Comparison of ENCODE assay signal across 16 cellular contexts in the genomic region with DNA sequence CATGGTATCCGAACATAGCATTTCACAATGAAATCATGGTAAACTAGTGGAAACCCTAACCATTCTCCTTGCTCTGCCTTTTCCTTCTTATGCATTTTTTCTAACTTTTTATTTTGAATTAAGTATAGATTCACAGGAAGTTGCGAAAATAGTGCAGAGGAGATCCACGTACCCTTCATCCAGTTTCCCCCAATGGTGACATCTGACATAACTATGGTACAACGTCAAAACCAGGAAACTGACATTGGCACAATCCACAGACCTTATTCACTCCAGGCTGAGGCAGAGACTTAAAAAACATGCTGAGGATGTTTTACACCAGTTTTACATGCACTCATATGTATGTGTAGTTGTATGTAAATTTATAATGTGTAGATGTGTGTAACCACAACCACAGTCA. TPM values are rescaled to one million over a fixed set of nuclear protein-coding genes. Genes with fewer than 3 reads are reported as not detected.
DNase-seq lines count a peak whose midpoint lies in the region; ATAC-seq and TF ChIP-seq lines count a peak whose summit lies in the region.
"Had no signal": no experiment of that assay in that cellular context is flagged by ENCODE, and none has a peak within 500 bp of the region (broad histone marks: within the 10 kb centered on the region; RNA-seq: fewer than 3 reads in every experiment).

No MANE protein-coding gene starts in this region.

- POLR2A ChIA-PET in CD8-positive, alpha-beta memory T cell (lab: Charles Lee), result no interaction called here
- POLR2A ChIA-PET in activated CD8-positive, alpha-beta T cell treated with anti-CD3 and anti-CD28 coated beads, Interleukin-2, amount 10 ng/mL, durations not matched to agents 7 days and 5 days (lab: Charles Lee), result no interaction called here

- no peak for TF ChIP-seq POLR2A in gastrocnemius medialis (IDR thresholded peaks at IDR 0.05)

- no peaks in the 10 kb centered on the region for H3K9me3 ChIP-seq in CD4-positive, CD25-positive, alpha-beta regulatory T cell (ENCODE audit: control insufficient read depth in 2 of 2, low read length in 2 of 2)
- no peaks in the 10 kb centered on the region for H3K9me3 ChIP-seq in CD8-positive, alpha-beta memory T cell (ENCODE audit: low read length)
- H3K9me3 ChIP-seq in gastrocnemius medialis, result no peaks in the 10 kb centered on the region

- peaks cover 71 to 96% (median 74%) of the 10 kb centered on the region in 4 donors for H3K4me1 Mint-ChIP-seq in CD4-positive, CD25-positive, alpha-beta regulatory T cell
- peaks cover 85 to 86% (median 86%) of the 10 kb centered on the region in 3 donors for H3K4me1 Mint-ChIP-seq in CD8-positive, alpha-beta memory T cell
- peaks cover 71% of the 10 kb centered on the region for H3K4me1 Mint-ChIP-seq in activated CD8-positive, alpha-beta T cell treated with anti-CD3 and anti-CD28 coated beads, Interleukin-2, amount 10 ng/mL, durations not matched to agents 7 days and 5 days (ENCODE audit: low read depth)
- H3K4me1 Mint-ChIP-seq in natural killer cell, result peaks cover 76 to 77% of the 10 kb centered on the region in 2 donors

- intact Hi-C loops in natural killer cell (cut with micrococcal nuclease) (no loop called here), gastrocnemius medialis (cut with DNase I; ENCODE audit: low total_unique reads) (no loop called here)

- H3K27ac ChIP-seq in CD4-positive, CD25-positive, alpha-beta regulatory T cell (ENCODE audit: insufficient read depth, low read length, poor library complexity, severe bottlenecking), result no peak overlapping the region
- no peak overlapping the region for H3K27ac ChIP-seq in CD8-positive, alpha-beta memory T cell (ENCODE audit: low read depth, low read length)
- no peak overlapping the region for H3K27ac ChIP-seq in gastrocnemius medialis
- H3K27ac ChIP-seq: HL-60, SK-N-MC had no signal

- peaks cover 40% of the 10 kb centered on the region for H3K36me3 Mint-ChIP-seq in CD4-positive, CD25-positive, alpha-beta regulatory T cell
- H3K36me3 Mint-ChIP-seq in CD8-positive, alpha-beta memory T cell, result peaks cover 7 to 43% (median 17%) of the 10 kb centered on the region in 3 donors
- H3K36me3 Mint-ChIP-seq in activated CD8-positive, alpha-beta T cell treated with anti-CD3 and anti-CD28 coated beads, Interleukin-2, amount 10 ng/mL, durations not matched to agents 7 days and 5 days (ENCODE audit: low read depth), result peaks cover 63% of the 10 kb centered on the region
- no peaks in the 10 kb centered on the region for H3K36me3 Mint-ChIP-seq in natural killer cell

- in situ Hi-C loops in gastrocnemius medialis (cut with MboI; ENCODE audit: low sequenced_read_pairs in 4 of 4), result no loop called here

- peaks cover 0 to 5% (median 0%) of the 10 kb centered on the region in 7 donors for H3K9me3 Mint-ChIP-seq in CD4-positive, CD25-positive, alpha-beta regulatory T cell
- no peaks in the 10 kb centered on the region for H3K9me3 Mint-ChIP-seq in CD8-positive, alpha-beta memory T cell
- no peaks in the 10 kb centered on the region for H3K9me3 Mint-ChIP-seq in activated CD8-positive, alpha-beta T cell treated with anti-CD3 and anti-CD28 coated beads, Interleukin-2, amount 10 ng/mL, durations not matched to agents 7 days and 5 days (ENCODE audit: insufficient read depth)
- peaks cover 0 to 4% of the 10 kb centered on the region in 2 donors for H3K9me3 Mint-ChIP-seq in natural killer cell

- H3K4me3 Mint-ChIP-seq in CD4-positive, CD25-positive, alpha-beta regulatory T cell, result peak overlapping the region in 2 of 4 donors; percentile 58 to 79
- no peak overlapping the region for H3K4me3 Mint-ChIP-seq in CD8-positive, alpha-beta memory T cell
- no peak overlapping the region for H3K4me3 Mint-ChIP-seq in activated CD8-positive, alpha-beta T cell treated with anti-CD3 and anti-CD28 coated beads, Interleukin-2, amount 10 ng/mL, durations not matched to agents 7 days and 5 days
- no peak overlapping the region for H3K4me3 Mint-ChIP-seq in natural killer cell

- no peak overlapping the region for H3K4me3 ChIP-seq in CD4-positive, CD25-positive, alpha-beta regulatory T cell (ENCODE audit: low read depth, low read length)
- H3K4me3 ChIP-seq in CD8-positive, alpha-beta memory T cell (ENCODE audit: low read length), result no peak overlapping the region
- no peak overlapping the region for H3K4me3 ChIP-seq in gastrocnemius medialis
- H3K4me3 ChIP-seq: K562, SK-N-MC had no signal

- CTCF ChIA-PET in CD8-positive, alpha-beta memory T cell (lab: Charles Lee), result no interaction called here
- CTCF ChIA-PET in activated CD8-positive, alpha-beta T cell treated with anti-CD3 and anti-CD28 coated beads, Interleukin-2, amount 10 ng/mL, durations not matched to agents 7 days and 5 days (lab: Charles Lee), result interaction anchor here (1.0 to 1.4 kb wide), 2 partner anchors 13 to 19 kb away, joined by 3 to 4 read pairs; no protein-coding TSS in a partner anchor

- H3K4me1 ChIP-seq in CD4-positive, CD25-positive, alpha-beta regulatory T cell (ENCODE audit: control insufficient read depth, insufficient read depth, low read length, poor library complexity, severe bottlenecking), result peaks cover 67% of the 10 kb centered on the region
- peaks cover 84% of the 10 kb centered on the region for H3K4me1 ChIP-seq in CD8-positive, alpha-beta memory T cell (ENCODE audit: insufficient read depth, low read length)
- peaks cover 32 to 80% of the 10 kb centered on the region in 2 donors for H3K4me1 ChIP-seq in gastrocnemius medialis

- H3K27me3 Mint-ChIP-seq in CD4-positive, CD25-positive, alpha-beta regulatory T cell, result no peaks in the 10 kb centered on the region
- no peaks in the 10 kb centered on the region for H3K27me3 Mint-ChIP-seq in CD8-positive, alpha-beta memory T cell
- no peaks in the 10 kb centered on the region for H3K27me3 Mint-ChIP-seq in activated CD8-positive, alpha-beta T cell treated with anti-CD3 and anti-CD28 coated beads, Interleukin-2, amount 10 ng/mL, durations not matched to agents 7 days and 5 days (ENCODE audit: low read depth)
- no peaks in the 10 kb centered on the region for H3K27me3 Mint-ChIP-seq in natural killer cell (ENCODE audit: low read depth in 2 of 2)

- no peaks in the 10 kb centered on the region for H3K27me3 ChIP-seq in CD4-positive, CD25-positive, alpha-beta regulatory T cell (ENCODE audit: control insufficient read depth, insufficient read depth, low read length)
- no peaks in the 10 kb centered on the region for H3K27me3 ChIP-seq in CD8-positive, alpha-beta memory T cell (ENCODE audit: insufficient read depth, low read length, poor library complexity, severe bottlenecking)
- H3K27me3 ChIP-seq in gastrocnemius medialis, result no peaks in the 10 kb centered on the region

- peak overlapping the region; percentile 37 to 72 (median 38) for H3K27ac Mint-ChIP-seq in CD4-positive, CD25-positive, alpha-beta regulatory T cell
- peak overlapping the region in 7 of 8 donors; percentile 9 to 84 (median 58) for H3K27ac Mint-ChIP-seq in CD8-positive, alpha-beta memory T cell
- peak overlapping the region; percentile 10 for H3K27ac Mint-ChIP-seq in activated CD8-positive, alpha-beta T cell treated with anti-CD3 and anti-CD28 coated beads, Interleukin-2, amount 10 ng/mL, durations not matched to agents 7 days and 5 days
- peak overlapping the region; percentile 13 to 71 for H3K27ac Mint-ChIP-seq in natural killer cell

- peaks cover 19% of the 10 kb centered on the region for H3K36me3 ChIP-seq in CD4-positive, CD25-positive, alpha-beta regulatory T cell (ENCODE audit: control insufficient read depth, insufficient read depth, low read length)
- peaks cover 6% of the 10 kb centered on the region for H3K36me3 ChIP-seq in CD8-positive, alpha-beta memory T cell (ENCODE audit: insufficient read depth, low read length)
- H3K36me3 ChIP-seq in gastrocnemius medialis, result no peaks in the 10 kb centered on the region

- no peak for ATAC-seq in CD4-positive, CD25-positive, alpha-beta regulatory T cell (ENCODE audit: low read depth in 2 of 2)
- ATAC-seq in activated CD8-positive, alpha-beta T cell treated with anti-CD3 and anti-CD28 coated beads, Interleukin-2, amount 10 ng/mL, durations not matched to agents 7 days and 5 days, result no peak
- ATAC-seq in natural killer cell (no peak), gastrocnemius medialis (no peak)
- no peak for ATAC-seq in activated CD4-positive, CD25-positive, alpha-beta regulatory T cell treated with anti-CD3 and anti-CD28 coated beads, Interleukin-2, amount 50 U/mL, for 24 hours
- ATAC-seq: K562 had no signal

- TF ChIP-seq CTCF in natural killer cell (IDR thresholded peaks at IDR 0.05) (no peak), gastrocnemius medialis (IDR thresholded peaks at IDR 0.05 in 4 of 5, conservative IDR thresholded peaks at IDR 0.05 in 1 of 5) (no peak)

- no peak for DNase-seq in CD4-positive, CD25-positive, alpha-beta regulatory T cell
- DNase-seq in CD8-positive, alpha-beta memory T cell, result no peak
- DNase-seq in activated CD8-positive, alpha-beta T cell treated with anti-CD3 and anti-CD28 coated beads, Interleukin-2, amount 10 ng/mL, durations not matched to agents 7 days and 5 days, result no peak
- DNase-seq in natural killer cell, result no peak
- DNase-seq in gastrocnemius medialis, result no peak
- no peak for DNase-seq in germinal center (ENCODE audit: low spot score)
- DNase-seq: DMS79 treated with DMSO at 0.1 percent for 48 hours, NCI-H1105 treated with DMSO at 0.1 percent for 48 hours, NCI-H1930, NCI-H2171, NCI-H446 treated with DMSO at 0.1 percent for 48 hours, NCI-H774 had no signal

RNA-seq across cellular contexts. Expression of a gene that starts 38.2 kb away (rescaled TPM):
- 258 TPM for total RNA-seq in CD4-positive, CD25-positive, alpha-beta regulatory T cell
- 10 to 100 TPM; 70.7 to 99.5 (median 72.4) TPM for polyA plus RNA-seq in CD4-positive, CD25-positive, alpha-beta regulatory T cell
- 10 to 100 TPM; 71.7 to 74.0 TPM for total RNA-seq in CD8-positive, alpha-beta memory T cell
- polyA plus RNA-seq in CD8-positive, alpha-beta memory T cell, result 114 TPM
- total RNA-seq in activated CD8-positive, alpha-beta T cell treated with anti-CD3 and anti-CD28 coated beads, Interleukin-2, amount 10 ng/mL, durations not matched to agents 7 days and 5 days, result 100 to 1,000 TPM; 105 to 107 TPM
- total RNA-seq in natural killer cell (100 to 1,000 TPM; 174 to 249 (median 204) TPM), gastrocnemius medialis (10 to 100 TPM; 30.0 to 47.3 (median 39.1) TPM)
